In the genomic region with DNA sequence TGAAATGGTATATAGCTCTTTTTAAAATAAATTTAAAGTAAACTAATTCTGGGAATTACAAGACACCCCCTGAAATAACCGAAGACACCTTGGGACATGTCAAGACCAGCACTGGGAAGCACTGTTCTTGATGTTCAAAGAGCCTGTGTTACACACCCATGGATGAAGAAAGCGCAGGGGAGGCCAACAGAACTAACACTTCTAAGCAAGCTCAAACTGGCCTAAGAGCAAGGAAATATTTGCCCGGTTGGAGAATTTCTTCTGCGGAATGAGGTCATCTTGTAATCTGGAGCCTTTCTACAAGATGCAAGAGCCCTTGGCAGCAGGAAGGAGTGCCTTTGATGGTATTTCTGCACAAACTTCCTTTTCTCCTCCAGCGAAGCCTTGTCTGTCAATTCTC, we compare ENCODE assay signal across 19 cellular contexts. TPM values are rescaled to one million over a fixed set of nuclear protein-coding genes. Genes with fewer than 3 reads are reported as not detected.
DNase-seq lines count a peak whose midpoint lies in the region; ATAC-seq and TF ChIP-seq lines count a peak whose summit lies in the region.
"Had no signal": no experiment of that assay in that cellular context is flagged by ENCODE, and none has a peak within 500 bp of the region (broad histone marks: within the 10 kb centered on the region; RNA-seq: fewer than 3 reads in every experiment).

No MANE protein-coding gene starts in this region.

- H3K9me3 ChIP-seq in left lung (no peaks in the 10 kb centered on the region), upper lobe of right lung (no peaks in the 10 kb centered on the region)
- H3K9me3 ChIP-seq: SJSA1 had no signal

- no peak for TF ChIP-seq CTCF in RWPE1 (conservative IDR thresholded peaks at IDR 0.05; ENCODE audit: low read depth)
- no peak for TF ChIP-seq CTCF in epithelial cell of esophagus (IDR thresholded peaks at IDR 0.05; ENCODE audit: insufficient read depth, low read depth, low read length, missing control alignments)
- TF ChIP-seq CTCF in left lung (IDR thresholded peaks at IDR 0.05) = no peak
- no peak for TF ChIP-seq CTCF in upper lobe of right lung (IDR thresholded peaks at IDR 0.05)

- intact Hi-C loops in left lung (cut with DNase I) (no loop called here), upper lobe of right lung (cut with DNase I) (no loop called here)

- no peaks in the 10 kb centered on the region for H3K4me1 ChIP-seq in left lung
- no peaks in the 10 kb centered on the region for H3K4me1 ChIP-seq in upper lobe of right lung
- H3K4me1 ChIP-seq: SJSA1 had no signal

- no peaks in the 10 kb centered on the region for H3K36me3 ChIP-seq in left lung
- H3K36me3 ChIP-seq in upper lobe of right lung = no peaks in the 10 kb centered on the region
- H3K36me3 ChIP-seq: SJSA1 had no signal

- POLR2A ChIA-PET in RWPE1 (lab: Yijun Ruan, JAX; ENCODE audit: low non-redundant PET) = no interaction called here

- H3K27me3 ChIP-seq in left lung = no peaks in the 10 kb centered on the region
- no peaks in the 10 kb centered on the region for H3K27me3 ChIP-seq in upper lobe of right lung
- H3K27me3 ChIP-seq: SJSA1 had no signal

- H3K4me3 ChIP-seq in epithelial cell of esophagus (ENCODE audit: low read length) (no peak overlapping the region), left lung (no peak overlapping the region), upper lobe of right lung (no peak overlapping the region)
- H3K4me3 ChIP-seq: SJSA1 had no signal

- ATAC-seq in left lung (peak; percentile 85), upper lobe of right lung (peak; percentile 70), HG03521 (IDR thresholded peaks at IDR 0.05; ENCODE audit: unreplicated experiment) (no peak), HG02759 (IDR thresholded peaks at IDR 0.05; ENCODE audit: unreplicated experiment) (no peak)

- H3K27ac ChIP-seq in RWPE1 = no peak overlapping the region
- no peak overlapping the region for H3K27ac ChIP-seq in left lung
- no peak overlapping the region for H3K27ac ChIP-seq in upper lobe of right lung
- H3K27ac ChIP-seq: HL-60, SJSA1 had no signal

- CTCF ChIA-PET in RWPE1 (lab: Yijun Ruan, JAX) = no interaction called here

- peak; percentile 36 for DNase-seq in RWPE1 (ENCODE audit: low spot score)
- peak; percentile 92 for DNase-seq in epithelial cell of esophagus (ENCODE audit: low read depth)
- DNase-seq in left lung = no peak
- no peak for DNase-seq in upper lobe of right lung
- no peak for DNase-seq in NCI-H2029 treated with DMSO at 0.1 percent for 48 hours (lab: John Stamatoyannopoulos, UW)
- DNase-seq in NCI-H2107 treated with DMSO at 0.1 percent for 48 hours (lab: John Stamatoyannopoulos, UW; ENCODE audit: unreplicated experiment) = no peak
- DNase-seq: COR-L47, DMS153, HFFc6, NCI-H1417, NCI-H187 treated with DMSO at 0.1 percent for 48 hours, NCI-H2171, NCI-H446 treated with DMSO at 0.1 percent for 48 hours, NCI-H748 treated with DMSO at 0.1 percent for 48 hours, OCI-M1 had no signal

RNA-seq across cellular contexts. Expression of gene EFHC2, which starts 9.3 kb away (rescaled TPM):
- 1 to 10 TPM in 1 of 2 donors, under 1 TPM in 1; 0.85 to 1.6 TPM for total RNA-seq in left lung
- 0.17 TPM for total RNA-seq in upper lobe of right lung
- total RNA-seq: HFFc6, SJSA1 had no signal

Comparison
In these comparisons a context has a peak if more than half of its experiments do, and no peak if none do; other contexts are left out.
1. DNase-seq: peak in RWPE1 (single experiment) and epithelial cell of esophagus (single experiment); none in left lung (0 of 2), upper lobe of right lung (single experiment), NCI-H2029 treated with DMSO at 0.1 percent for 48 hours (single experiment) and NCI-H2107 treated with DMSO at 0.1 percent for 48 hours (single experiment).
2. ATAC-seq: peak in left lung (single experiment) and upper lobe of right lung (single experiment); none in HG03521 (single experiment) and HG02759 (single experiment).